In genomic region chr5:138665261-138665660, GRCh38 we compare ENCODE assay signal across 19 cellular contexts.
"Had no signal": no experiment of that assay in that cellular context is flagged by ENCODE, and none has a peak within 500 bp of the region (broad histone marks: within the 10 kb centered on the region; RNA-seq: fewer than 3 reads in every experiment).

No MANE protein-coding gene starts in this region.

- H3K4me3 ChIP-seq: heart left ventricle, lung, tibial artery had no signal

- H3K36me3 ChIP-seq: heart left ventricle, neutrophil, tibial artery had no signal

- DNase-seq: activated CD4-positive, alpha-beta T cell treated with anti-CD3 and anti-CD28 coated beads, Interleukin-2, amount 10 ng/mL, durations not matched to agents 24 days and 14 days; activated CD4-positive, CD25-positive, alpha-beta regulatory T cell; activated naive CD4-positive, alpha-beta T cell treated with anti-CD3 and anti-CD28 coated beads, Interleukin-2, amount 10 ng/mL, durations not matched to agents 7 days and 5 days; cortex of kidney; effector memory CD8-positive, alpha-beta T cell; left cardiac atrium; naive B cell; stimulated activated CD4-positive, alpha-beta T cell treated with anti-CD3 and anti-CD28 coated beads, Interleukin-12 subunit alpha, Interleukin-12 subunit beta, amount 100 ng/mL, for 4 hours; stimulated activated CD4-positive, alpha-beta T cell treated with anti-CD3 and anti-CD28 coated beads, Interleukin-2, amount 100 ng/mL, for 24 hours; SW 1271; tibial artery had no signal

- H3K4me3 Mint-ChIP-seq: activated CD4-positive, alpha-beta T cell treated with anti-CD3 and anti-CD28 coated beads, Interleukin-2, amount 10 ng/mL, durations not matched to agents 24 days and 14 days; activated naive CD4-positive, alpha-beta T cell treated with anti-CD3 and anti-CD28 coated beads, Interleukin-2, amount 10 ng/mL, durations not matched to agents 7 days and 5 days; activated T-helper 1 cell treated with anti-CD3 and anti-CD28 coated beads, Interleukin-12 subunit alpha, Interleukin-12 subunit beta, Interleukin-2, Interleukin-4 antibody, amounts not matched to agents 30 ng/mL and 10 ng/mL and 1 ng/mL, durations not matched to agents 14 hours and 24 hours and 36 hours; central memory CD8-positive, alpha-beta T cell; effector memory CD8-positive, alpha-beta T cell; stimulated activated effector memory CD8-positive, alpha-beta T cell treated with anti-CD3 and anti-CD28 coated beads, Interleukin-12 subunit alpha, Interleukin-12 subunit beta, amount 100 ng/mL, for 72 hours; T-helper 2 cell treated with Interferon-gamma antibody and Interleukin-4, amounts not matched to agents 5 μg/mL and 100 μg/mL, for 36 hours had no signal

- H3K27ac ChIP-seq: neutrophil, parathyroid adenoma, tibial artery had no signal

- H3K27ac Mint-ChIP-seq: activated CD4-positive, alpha-beta T cell treated with anti-CD3 and anti-CD28 coated beads, Interleukin-2, amount 10 ng/mL, durations not matched to agents 24 days and 14 days; activated naive CD4-positive, alpha-beta T cell treated with anti-CD3 and anti-CD28 coated beads, Interleukin-2, amount 10 ng/mL, durations not matched to agents 7 days and 5 days; activated T-helper 1 cell treated with anti-CD3 and anti-CD28 coated beads, Interleukin-12 subunit alpha, Interleukin-12 subunit beta, Interleukin-2, Interleukin-4 antibody, amounts not matched to agents 30 ng/mL and 10 ng/mL and 1 ng/mL, durations not matched to agents 14 hours and 24 hours and 36 hours; effector memory CD8-positive, alpha-beta T cell; stimulated activated effector memory CD8-positive, alpha-beta T cell treated with anti-CD3 and anti-CD28 coated beads, Interleukin-12 subunit alpha, Interleukin-12 subunit beta, amount 100 ng/mL, for 72 hours; T-helper 2 cell treated with Interferon-gamma antibody and Interleukin-4, amounts not matched to agents 5 μg/mL and 100 μg/mL, for 36 hours had no signal

- ATAC-seq: effector memory CD8-positive, alpha-beta T cell; heart left ventricle; stimulated activated effector memory CD8-positive, alpha-beta T cell treated with anti-CD3 and anti-CD28 coated beads, Interleukin-12 subunit alpha, Interleukin-12 subunit beta, amount 100 ng/mL, for 72 hours had no signal

- H3K9me3 Mint-ChIP-seq: activated CD4-positive, alpha-beta T cell treated with anti-CD3 and anti-CD28 coated beads, Interleukin-2, amount 10 ng/mL, durations not matched to agents 24 days and 14 days; activated naive CD4-positive, alpha-beta T cell treated with anti-CD3 and anti-CD28 coated beads, Interleukin-2, amount 10 ng/mL, durations not matched to agents 7 days and 5 days; activated T-helper 1 cell treated with anti-CD3 and anti-CD28 coated beads, Interleukin-12 subunit alpha, Interleukin-12 subunit beta, Interleukin-2, Interleukin-4 antibody, amounts not matched to agents 30 ng/mL and 10 ng/mL and 1 ng/mL, durations not matched to agents 14 hours and 24 hours and 36 hours; central memory CD8-positive, alpha-beta T cell; effector memory CD8-positive, alpha-beta T cell; stimulated activated effector memory CD8-positive, alpha-beta T cell treated with anti-CD3 and anti-CD28 coated beads, Interleukin-12 subunit alpha, Interleukin-12 subunit beta, amount 100 ng/mL, for 72 hours; T-helper 2 cell treated with Interferon-gamma antibody and Interleukin-4, amounts not matched to agents 5 μg/mL and 100 μg/mL, for 36 hours had no signal

- H3K9me3 ChIP-seq: heart left ventricle, neutrophil, tibial artery had no signal

- H3K79me2 ChIP-seq: parathyroid adenoma had no signal

- H3K27me3 ChIP-seq: tibial artery had no signal

- H3K36me3 Mint-ChIP-seq: activated naive CD4-positive, alpha-beta T cell treated with anti-CD3 and anti-CD28 coated beads, Interleukin-2, amount 10 ng/mL, durations not matched to agents 7 days and 5 days; naive B cell; stimulated activated effector memory CD8-positive, alpha-beta T cell treated with anti-CD3 and anti-CD28 coated beads, Interleukin-12 subunit alpha, Interleukin-12 subunit beta, amount 100 ng/mL, for 72 hours had no signal

- H3K9ac ChIP-seq: parathyroid adenoma had no signal
